ENCODE assay signal across 8 cellular contexts in the genomic region with DNA sequence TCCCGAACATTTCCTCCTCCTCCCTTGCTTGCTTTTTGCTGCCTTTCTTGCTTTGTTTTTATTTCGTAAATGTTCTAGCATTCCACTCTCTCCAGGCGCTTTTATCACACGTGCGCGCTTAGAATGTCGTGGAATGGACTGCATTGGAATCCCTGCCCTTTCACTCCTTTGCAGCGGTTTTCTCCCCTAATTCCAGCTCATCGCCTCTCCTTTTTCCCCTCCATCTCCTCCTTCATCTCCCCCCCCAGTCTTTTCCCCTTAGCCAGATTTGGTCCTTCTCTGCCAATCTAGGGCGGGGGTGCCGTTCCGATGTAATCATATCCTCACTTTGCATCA. TPM values are rescaled to one million over a fixed set of nuclear protein-coding genes. Genes with fewer than 3 reads are reported as not detected.
A peak's percentile ranks its signal among the peaks of the same experiment; 100 is the strongest.
DNase-seq lines count a peak whose midpoint lies in the region; ATAC-seq and TF ChIP-seq lines count a peak whose summit lies in the region.

No MANE protein-coding gene starts in this region.

- no peaks in the 10 kb centered on the region for H3K27me3 Mint-ChIP-seq in activated T-cell treated with anti-CD3 and anti-CD28 coated beads, Interleukin-2, amount 50 U/mL, for 4 hours (ENCODE audit: low read depth)
- H3K27me3 Mint-ChIP-seq in brain = peaks cover 6% of the 10 kb centered on the region

- no peaks in the 10 kb centered on the region for H3K27me3 ChIP-seq in lung (ENCODE audit: control insufficient read depth, insufficient read depth)
- H3K27me3 ChIP-seq in upper lobe of right lung = no peaks in the 10 kb centered on the region

- H3K36me3 ChIP-seq in lung (ENCODE audit: control insufficient read depth in 2 of 2, insufficient read depth in 2 of 2, low read length in 2 of 2) = no peaks in the 10 kb centered on the region
- peaks cover 10% of the 10 kb centered on the region for H3K36me3 ChIP-seq in upper lobe of right lung

- H3K27ac Mint-ChIP-seq in brain = peak overlapping the region; percentile 90 to 99 (median 98)

- peaks cover 0 to 14% of the 10 kb centered on the region in 2 donors for H3K9me3 ChIP-seq in lung (ENCODE audit: control insufficient read depth in 2 of 2, insufficient read depth in 1 of 2, low read length in 1 of 2)
- no peaks in the 10 kb centered on the region for H3K9me3 ChIP-seq in upper lobe of right lung

- ATAC-seq in activated T-cell treated with anti-CD3 and anti-CD28 coated beads, Interleukin-2, amount 50 U/mL, for 4 hours = no peak
- ATAC-seq in lung (ENCODE audit: insufficient read depth, low FRiP score) = no peak
- ATAC-seq in upper lobe of right lung = no peak
- ATAC-seq in GM18867 (IDR thresholded peaks at IDR 0.05; ENCODE audit: unreplicated experiment) = no peak
- ATAC-seq in HG02588 (IDR thresholded peaks at IDR 0.05; ENCODE audit: unreplicated experiment) = no peak

- peaks cover 14% of the 10 kb centered on the region for H3K4me1 Mint-ChIP-seq in activated T-cell treated with anti-CD3 and anti-CD28 coated beads, Interleukin-2, amount 50 U/mL, for 4 hours (ENCODE audit: low read depth)
- peaks cover 31% of the 10 kb centered on the region for H3K4me1 Mint-ChIP-seq in brain

- H3K4me3 Mint-ChIP-seq in activated T-cell treated with anti-CD3 and anti-CD28 coated beads, Interleukin-2, amount 50 U/mL, for 4 hours = peak overlapping the region; percentile 92
- H3K4me3 Mint-ChIP-seq in brain = peak overlapping the region; percentile 89 to 99 (median 96)

- peaks cover 20% of the 10 kb centered on the region for H3K36me3 Mint-ChIP-seq in activated T-cell treated with anti-CD3 and anti-CD28 coated beads, Interleukin-2, amount 50 U/mL, for 4 hours (ENCODE audit: insufficient read depth)
- peaks cover 9% of the 10 kb centered on the region for H3K36me3 Mint-ChIP-seq in brain

- TF ChIP-seq CTCF in brain (conservative IDR thresholded peaks at IDR 0.05) (no peak), lung (IDR thresholded peaks at IDR 0.05; ENCODE audit: control extremely low read depth, extremely low read depth) (no peak), upper lobe of right lung (IDR thresholded peaks at IDR 0.05) (no peak)

- intact Hi-C loops in upper lobe of right lung (cut with DNase I) = no loop called here

- 1 to 29% methylated on average over 12 of the region's 12 CpGs for WGBS in lung, 2 donors

- H3K27ac ChIP-seq in lung (ENCODE audit: low read depth in 1 of 2, low read length in 1 of 2) (peak overlapping the region; percentile 85 to 92), upper lobe of right lung (peak overlapping the region; percentile 90)

- DNase-seq in activated T-cell treated with anti-CD3 and anti-CD28 coated beads, Interleukin-2, amount 50 U/mL, for 4 hours = no peak
- DNase-seq in activated T-cell treated with anti-CD3 and anti-CD28 coated beads, Interleukin-2, amount 50 U/mL, for 1 hour = no peak
- DNase-seq in lung (ENCODE audit: low spot score) (no peak), upper lobe of right lung (no peak)
- no peak for DNase-seq in stimulated activated CD4-positive, alpha-beta T cell treated with anti-CD3 and anti-CD28 coated beads, Interleukin-2, amount 100 ng/mL, for 24 hours

- H3K9me3 Mint-ChIP-seq in activated T-cell treated with anti-CD3 and anti-CD28 coated beads, Interleukin-2, amount 50 U/mL, for 4 hours = no peaks in the 10 kb centered on the region
- peaks cover 0 to 23% (median 3%) of the 10 kb centered on the region in 5 experiments for H3K9me3 Mint-ChIP-seq in brain

- peaks cover 0 to 2% of the 10 kb centered on the region in 2 donors for H3K4me1 ChIP-seq in lung (ENCODE audit: control insufficient read depth in 2 of 2, insufficient read depth in 2 of 2, low read length in 2 of 2)
- peaks cover 8% of the 10 kb centered on the region for H3K4me1 ChIP-seq in upper lobe of right lung

- H3K4me3 ChIP-seq in lung (peak overlapping the region; percentile 70), upper lobe of right lung (peak overlapping the region; percentile 73)

RNA-seq across cellular contexts. Expression of a gene that starts 0.6 kb away (rescaled TPM):
- total RNA-seq in activated T-cell treated with anti-CD3 and anti-CD28 coated beads, Interleukin-2, amount 50 U/mL, for 4 hours = 100 to 1,000 TPM; 150 to 198 (median 166) TPM
- polyA plus RNA-seq in brain (ENCODE audit: insufficient read depth, low read depth, low replicate concordance) (24.4 TPM), lung (10 to 100 TPM; 32.3 to 54.2 TPM)
- total RNA-seq in lung (100 to 1,000 TPM in 1 of 2 donors, 10 to 100 TPM in 1; 91.3 to 385 TPM), upper lobe of right lung (129 TPM)

RNA-seq across cellular contexts. Expression of a gene that starts 44.8 kb away (rescaled TPM):
- total RNA-seq in activated T-cell treated with anti-CD3 and anti-CD28 coated beads, Interleukin-2, amount 50 U/mL, for 4 hours = 1 to 10 TPM; 1.7 to 2.2 (median 2.1) TPM
- polyA plus RNA-seq in brain (ENCODE audit: insufficient read depth, low read depth, low replicate concordance) = 0.15 TPM
- 1 to 10 TPM; 2.2 to 3.7 TPM for total RNA-seq in lung
- polyA plus RNA-seq in lung = 1 to 10 TPM in 1 of 2 donors, under 1 TPM in 1; 0.92 to 1.5 TPM
- total RNA-seq in upper lobe of right lung = 3.4 TPM
